29 cellular contexts compared by ENCODE assay signal in the genomic region with DNA sequence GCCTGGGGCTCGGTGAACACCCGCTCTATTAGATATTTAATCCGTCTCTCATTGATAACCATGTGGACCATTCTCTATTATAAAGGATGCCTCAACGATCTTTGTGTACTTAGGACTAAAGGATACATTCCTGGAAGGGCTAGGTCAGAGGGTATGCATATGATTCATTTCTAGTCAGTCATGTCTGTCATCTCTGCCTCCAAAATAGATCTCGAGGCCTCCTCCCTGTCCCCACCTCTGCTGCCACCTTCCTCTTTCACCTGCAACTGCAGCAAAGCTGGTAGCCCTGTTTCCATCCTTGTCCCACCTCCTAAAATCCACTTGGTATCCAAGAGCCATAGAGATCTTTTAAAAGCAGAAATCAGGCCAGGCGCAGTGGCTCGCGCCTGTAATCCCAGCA.
A peak's percentile ranks its signal among the peaks of the same experiment; 100 is the strongest.
DNase-seq lines count a peak whose midpoint lies in the region; FAIRE-seq and TF ChIP-seq lines count a peak whose summit lies in the region.
"Had no signal": no experiment of that assay in that cellular context is flagged by ENCODE, and none has a peak within 500 bp of the region (broad histone marks: within the 10 kb centered on the region; RNA-seq: fewer than 3 reads in every experiment).

No MANE protein-coding gene starts in this region.

- H3K36me3 Mint-ChIP-seq in MCF 10A (ENCODE audit: insufficient read depth, unreplicated experiment) = no peaks in the 10 kb centered on the region
- H3K36me3 Mint-ChIP-seq: activated naive CD4-positive, alpha-beta T cell treated with anti-CD3 and anti-CD28 coated beads, Interleukin-2, amount 50 U/mL, for 72 hours had no signal

- BruUV-seq in MCF 10A (replicated peaks; lab: Mats Ljungman, UMichigan) = no TSS peak

- TF ChIP-seq POLR2A in breast epithelium (IDR thresholded peaks at IDR 0.05) = no peak

- peak; percentile 1 for DNase-seq in MCF 10A (ENCODE audit: unreplicated experiment)
- DNase-seq in breast epithelium (ENCODE audit: low spot score in 2 of 2) = no peak
- peak; percentile 78 for DNase-seq in RCC 7860 (ENCODE audit: low spot score)
- DNase-seq in epithelial cell of esophagus (ENCODE audit: low read depth) = peak; percentile 62
- peak; percentile 8 for DNase-seq in urothelium cell line (ENCODE audit: low spot score)
- no peak for DNase-seq in stimulated activated CD4-positive, alpha-beta T cell treated with anti-CD3 and anti-CD28 coated beads, Interleukin-12 subunit alpha, Interleukin-12 subunit beta, amount 100 ng/mL, for 4 hours
- DNase-seq in stimulated activated CD4-positive, alpha-beta T cell treated with anti-CD3 and anti-CD28 coated beads, Interleukin-2, amount 100 ng/mL, for 48 hours = no peak
- no peak for DNase-seq in left ventricle myocardium inferior
- DNase-seq: activated CD4-positive, alpha-beta T cell treated with anti-CD3 and anti-CD28 coated beads, Interleukin-2, amount 50 U/mL, for 48 hours; anterior cingulate cortex; CD4-positive, alpha-beta memory T cell; cortex of kidney; Karpas-422; left ventricle myocardium superior; midbrain; naive thymus-derived CD8-positive, alpha-beta T cell; NCI-H187; occipital lobe; psoas muscle; stimulated activated naive CD8-positive, alpha-beta T cell treated with anti-CD3 and anti-CD28 coated beads, Interleukin-15, amount 100 ng/mL, for 72 hours; T-helper 1 cell; thyroid gland had no signal

- H3K9me3 ChIP-seq in breast epithelium (no peaks in the 10 kb centered on the region), left ventricle myocardium inferior (replicated peaks) (peaks cover 4% of the 10 kb centered on the region)
- H3K9me3 ChIP-seq: gastroesophageal sphincter, HAP-1, psoas muscle, SJSA1, thyroid gland had no signal

- no peak overlapping the region for H3K4me3 ChIP-seq in breast epithelium
- no peak overlapping the region for H3K4me3 ChIP-seq in epithelial cell of esophagus (ENCODE audit: low read length)
- H3K4me3 ChIP-seq in left ventricle myocardium inferior = no peak overlapping the region
- H3K4me3 ChIP-seq: cardiac muscle cell, gastroesophageal sphincter, HAP-1, hepatocyte, psoas muscle, SJSA1, thyroid gland had no signal

- CTCF ChIA-PET in MCF 10A (lab: Yijun Ruan, JAX) = interaction anchor here (0.6 to 1.3 kb wide), 2 partner anchors 23 to 27 kb away, joined by 3 read pairs; no protein-coding TSS in a partner anchor

- no peaks in the 10 kb centered on the region for H3K27me3 Mint-ChIP-seq in MCF 10A (ENCODE audit: insufficient read depth, unreplicated experiment)
- H3K27me3 Mint-ChIP-seq: activated T-helper 17 cell treated with anti-CD3 and anti-CD28 coated beads, Interleukin-2, amount 50 U/mL, for 72 hours; CD4-positive, alpha-beta memory T cell; naive thymus-derived CD8-positive, alpha-beta T cell; stimulated activated naive CD8-positive, alpha-beta T cell treated with anti-CD3 and anti-CD28 coated beads, Interleukin-15, amount 100 ng/mL, for 72 hours had no signal

- no peaks in the 10 kb centered on the region for H3K9me3 Mint-ChIP-seq in MCF 10A (ENCODE audit: unreplicated experiment)
- H3K9me3 Mint-ChIP-seq: activated naive CD4-positive, alpha-beta T cell treated with anti-CD3 and anti-CD28 coated beads, Interleukin-2, amount 50 U/mL, for 72 hours; activated T-helper 17 cell treated with anti-CD3 and anti-CD28 coated beads, Interleukin-2, amount 50 U/mL, for 72 hours had no signal

- TF ChIP-seq CTCF in MCF 10A (IDR thresholded peaks at IDR 0.05; ENCODE audit: unreplicated experiment) (no peak), breast epithelium (IDR thresholded peaks at IDR 0.05) (no peak), epithelial cell of esophagus (IDR thresholded peaks at IDR 0.05; ENCODE audit: insufficient read depth, low read depth, low read length, missing control alignments) (peak; percentile 28), left ventricle myocardium inferior (IDR thresholded peaks at IDR 0.05; ENCODE audit: borderline replicate concordance) (no peak)

- FAIRE-seq in RCC 7860 (lab: Jason Lieb, UNC) (no peak), urothelium cell line (lab: Jason Lieb, UNC) (no peak)

- no peak overlapping the region for H3K27ac ChIP-seq in breast epithelium
- no peak overlapping the region for H3K27ac ChIP-seq in left ventricle myocardium inferior (replicated peaks)
- H3K27ac ChIP-seq: cardiac muscle cell, gastroesophageal sphincter, hepatocyte, psoas muscle, SJSA1, thyroid gland had no signal

- no peaks in the 10 kb centered on the region for H3K4me1 Mint-ChIP-seq in MCF 10A (ENCODE audit: insufficient read depth, unreplicated experiment)
- H3K4me1 Mint-ChIP-seq: activated T-helper 17 cell treated with anti-CD3 and anti-CD28 coated beads, Interleukin-2, amount 50 U/mL, for 72 hours; CD4-positive, alpha-beta memory T cell; stimulated activated naive CD8-positive, alpha-beta T cell treated with anti-CD3 and anti-CD28 coated beads, Interleukin-15, amount 100 ng/mL, for 72 hours had no signal

- POLR2A ChIA-PET in MCF 10A (lab: Yijun Ruan, JAX) = interaction anchor here (0.5 kb wide), 1 partner anchor 95 kb away, joined by 3 read pairs; no protein-coding TSS in a partner anchor

- intact Hi-C loops in MCF 10A (cut with micrococcal nuclease) (no loop called here), breast epithelium (cut with DNase I; ENCODE audit: low total_unique reads) (no loop called here), left ventricle myocardium inferior (cut with micrococcal nuclease) (no loop called here)

- H3K27ac Mint-ChIP-seq in MCF 10A (ENCODE audit: low read depth, unreplicated experiment) = no peak overlapping the region
- H3K27ac Mint-ChIP-seq: activated T-helper 17 cell treated with anti-CD3 and anti-CD28 coated beads, Interleukin-2, amount 50 U/mL, for 72 hours; CD4-positive, alpha-beta memory T cell; naive thymus-derived CD8-positive, alpha-beta T cell had no signal

- H3K4me1 ChIP-seq in breast epithelium = no peaks in the 10 kb centered on the region
- H3K4me1 ChIP-seq in left ventricle myocardium inferior = no peaks in the 10 kb centered on the region
- H3K4me1 ChIP-seq: gastroesophageal sphincter, HAP-1, psoas muscle, thyroid gland had no signal

- H3K36me3 ChIP-seq in breast epithelium (no peaks in the 10 kb centered on the region), left ventricle myocardium inferior (peaks cover 18% of the 10 kb centered on the region)
- H3K36me3 ChIP-seq: cardiac muscle cell, HAP-1, thyroid gland had no signal

- H3K4me3 Mint-ChIP-seq in MCF 10A (ENCODE audit: unreplicated experiment) = no peak overlapping the region
- H3K4me3 Mint-ChIP-seq: activated T-helper 17 cell treated with anti-CD3 and anti-CD28 coated beads, Interleukin-2, amount 50 U/mL, for 72 hours; CD4-positive, alpha-beta memory T cell; stimulated activated naive CD8-positive, alpha-beta T cell treated with anti-CD3 and anti-CD28 coated beads, Interleukin-15, amount 100 ng/mL, for 72 hours had no signal

- no peaks in the 10 kb centered on the region for H3K27me3 ChIP-seq in breast epithelium
- H3K27me3 ChIP-seq in left ventricle myocardium inferior (ENCODE audit: low read depth) = no peaks in the 10 kb centered on the region
- H3K27me3 ChIP-seq: cardiac muscle cell, gastroesophageal sphincter, hepatocyte, SJSA1, thyroid gland had no signal

Comparison
In these comparisons a context has a peak if more than half of its experiments do, and no peak if none do; other contexts are left out.
1. DNase-seq: peak in MCF 10A (single experiment), RCC 7860 (single experiment), epithelial cell of esophagus (single experiment) and urothelium cell line (single experiment); none in breast epithelium (0 of 2), stimulated activated CD4-positive, alpha-beta T cell treated with anti-CD3 and anti-CD28 coated beads, Interleukin-12 subunit alpha, Interleukin-12 subunit beta, amount 100 ng/mL, for 4 hours (single experiment), stimulated activated CD4-positive, alpha-beta T cell treated with anti-CD3 and anti-CD28 coated beads, Interleukin-2, amount 100 ng/mL, for 48 hours (0 of 2) and left ventricle myocardium inferior (single experiment).